In genomic region chr2:176581557-176582150, GRCh38 we compare ENCODE assay signal across 24 cellular contexts.
"Had no signal": no experiment of that assay in that cellular context is flagged by ENCODE, and none has a peak within 500 bp of the region (broad histone marks: within the 10 kb centered on the region; RNA-seq: fewer than 3 reads in every experiment).

No MANE protein-coding gene starts in this region.

- H3K9me3 ChIP-seq: heart right ventricle, lower lobe of right lung, prostate gland, right atrium auricular region, stomach had no signal

- H3K9me3 Mint-ChIP-seq: activated T-cell treated with anti-CD3 and anti-CD28 coated beads, Interleukin-2, amount 50 U/mL, for 4 hours; activated T-helper 2 cell treated with anti-CD3 and anti-CD28 coated beads, Interferon-gamma antibody, Interleukin-2, Interleukin-4, amounts not matched to agents 10 μg/mL and 5 μg/mL and 100 μg/mL, durations not matched to agents 14 hours and 24 hours and 36 hours; stimulated activated memory B cell treated with anti-CD40 and anti-IgM and Interleukin-4, amounts not matched to agents 10 μg/mL and 1 μg/mL and 100 μg/mL, for 72 hours; type B pancreatic cell had no signal

- H3K36me3 ChIP-seq: heart right ventricle, lower lobe of right lung, prostate gland, right atrium auricular region, stomach had no signal

- H3K36me3 Mint-ChIP-seq: activated naive CD8-positive, alpha-beta T cell treated with anti-CD3 and anti-CD28 coated beads, Interleukin-2, amount 10 ng/mL, durations not matched to agents 7 days and 5 days; naive thymus-derived CD4-positive, alpha-beta T cell; stimulated activated memory B cell treated with anti-CD40 and anti-IgM and Interleukin-4, amounts not matched to agents 10 μg/mL and 1 μg/mL and 100 μg/mL, for 72 hours; type B pancreatic cell; WTC11 had no signal

- H3K4me1 Mint-ChIP-seq: activated naive CD8-positive, alpha-beta T cell treated with anti-CD3 and anti-CD28 coated beads, Interleukin-2, amount 10 ng/mL, durations not matched to agents 7 days and 5 days; stimulated activated memory B cell treated with anti-CD40 and anti-IgM and Interleukin-4, amounts not matched to agents 10 μg/mL and 1 μg/mL and 100 μg/mL, for 72 hours had no signal

- H3K4me1 ChIP-seq: lower lobe of right lung, prostate gland, right atrium auricular region, stomach had no signal

- H3K4me3 Mint-ChIP-seq: activated CD4-positive, alpha-beta T cell treated with anti-CD3 and anti-CD28 coated beads for 36 hours; activated naive CD4-positive, alpha-beta T cell treated with anti-CD3 and anti-CD28 coated beads for 36 hours; activated naive CD8-positive, alpha-beta T cell treated with anti-CD3 and anti-CD28 coated beads, Interleukin-2, amount 10 ng/mL, durations not matched to agents 7 days and 5 days; activated T-cell treated with anti-CD3 and anti-CD28 coated beads, Interleukin-2, amount 50 U/mL, for 4 hours; naive thymus-derived CD4-positive, alpha-beta T cell; stimulated activated memory B cell treated with anti-CD40 and anti-IgM and Interleukin-4, amounts not matched to agents 10 μg/mL and 1 μg/mL and 100 μg/mL, for 72 hours; T-helper 1 cell treated with Interleukin-12 subunit alpha and Interleukin-12 subunit beta and Interleukin-4 antibody, amounts not matched to agents 30 μg/mL and 1 μg/mL, for 36 hours; type B pancreatic cell; WTC11 had no signal

- ATAC-seq: activated CD4-positive, alpha-beta T cell treated with anti-CD3 and anti-CD28 coated beads for 36 hours; activated T-cell treated with anti-CD3 and anti-CD28 coated beads, Interleukin-2, amount 50 U/mL, for 4 hours; heart right ventricle; lower lobe of right lung; naive thymus-derived CD4-positive, alpha-beta T cell; stimulated activated memory B cell treated with anti-CD40 and anti-IgM and Interleukin-4, amounts not matched to agents 10 μg/mL and 1 μg/mL and 100 μg/mL, for 72 hours; WTC11 had no signal

- H3K27ac ChIP-seq: epithelial cell of prostate, heart right ventricle, lower lobe of right lung, prostate gland, right atrium auricular region, stomach had no signal

- DNase-seq: activated CD4-positive, alpha-beta T cell treated with anti-CD3 and anti-CD28 coated beads for 36 hours; activated CD4-positive, alpha-beta T cell treated with anti-CD3 and anti-CD28 coated beads, Interleukin-2, amount 50 U/mL, for 4 hours; activated CD8-positive, alpha-beta memory T cell treated with anti-CD3 and anti-CD28 coated beads for 24 hours; activated CD8-positive, alpha-beta memory T cell treated with anti-CD3 and anti-CD28 coated beads, Interleukin-2, amount 50 U/mL, for 4 hours; activated naive CD4-positive, alpha-beta T cell treated with anti-CD3 and anti-CD28 coated beads for 36 hours; activated naive CD8-positive, alpha-beta T cell treated with anti-CD3 and anti-CD28 coated beads, Interleukin-2, amount 10 ng/mL, durations not matched to agents 7 days and 5 days; activated T-cell treated with anti-CD3 and anti-CD28 coated beads, Interleukin-2, amount 50 U/mL, for 4 hours; amygdala; heart right ventricle; kidney; lower lobe of right lung; naive thymus-derived CD4-positive, alpha-beta T cell; stimulated activated CD4-positive, alpha-beta T cell treated with anti-CD3 and anti-CD28 coated beads, Interleukin-15, amount 100 ng/mL, for 24 hours; stomach; T1000 had no signal

- H3K4me3 ChIP-seq: heart right ventricle, lower lobe of right lung, prostate gland, right atrium auricular region, skin epidermis, stomach had no signal

- H3K27me3 ChIP-seq: right atrium auricular region, stomach had no signal

- H3K27ac Mint-ChIP-seq: activated CD4-positive, alpha-beta T cell treated with anti-CD3 and anti-CD28 coated beads for 36 hours; activated naive CD4-positive, alpha-beta T cell treated with anti-CD3 and anti-CD28 coated beads for 36 hours; activated naive CD8-positive, alpha-beta T cell treated with anti-CD3 and anti-CD28 coated beads, Interleukin-2, amount 10 ng/mL, durations not matched to agents 7 days and 5 days; activated T-helper 2 cell treated with anti-CD3 and anti-CD28 coated beads, Interferon-gamma antibody, Interleukin-2, Interleukin-4, amounts not matched to agents 10 μg/mL and 5 μg/mL and 100 μg/mL, durations not matched to agents 14 hours and 24 hours and 36 hours; naive thymus-derived CD4-positive, alpha-beta T cell; stimulated activated memory B cell treated with anti-CD40 and anti-IgM and Interleukin-4, amounts not matched to agents 10 μg/mL and 1 μg/mL and 100 μg/mL, for 72 hours; T-helper 1 cell treated with Interleukin-12 subunit alpha and Interleukin-12 subunit beta and Interleukin-4 antibody, amounts not matched to agents 30 μg/mL and 1 μg/mL, for 36 hours; type B pancreatic cell; WTC11 had no signal
